In genomic region chr7:4745971-4746919, GRCh38 we compare ENCODE assay signal across 8 cellular contexts. TPM values are rescaled to one million over a fixed set of nuclear protein-coding genes. Genes with fewer than 3 reads are reported as not detected.
DNase-seq lines count a peak whose midpoint lies in the region; ATAC-seq and TF ChIP-seq lines count a peak whose summit lies in the region.

No MANE protein-coding gene starts in this region.

- H3K27ac Mint-ChIP-seq in CD14-positive monocyte = peak overlapping the region; percentile 93 to 97 (median 97)
- peak overlapping the region; percentile 98 for H3K27ac Mint-ChIP-seq in activated CD4-positive, alpha-beta memory T cell treated with anti-CD3 and anti-CD28 coated beads, Interleukin-2, amount 10 ng/mL, durations not matched to agents 7 days and 5 days

- no peaks in the 10 kb centered on the region for H3K9me3 ChIP-seq in sigmoid colon

- H3K4me3 ChIP-seq in fibroblast of villous mesenchyme (ENCODE audit: low read depth, low read length) = peak overlapping the region; percentile 41
- H3K4me3 ChIP-seq in sigmoid colon = peak overlapping the region in 3 of 4 donors; percentile 12 to 39 (median 39)

- peaks cover 0 to 3% (median 0%) of the 10 kb centered on the region in 7 donors for H3K9me3 Mint-ChIP-seq in CD14-positive monocyte
- no peaks in the 10 kb centered on the region for H3K9me3 Mint-ChIP-seq in activated CD4-positive, alpha-beta memory T cell treated with anti-CD3 and anti-CD28 coated beads, Interleukin-2, amount 10 ng/mL, durations not matched to agents 7 days and 5 days

- no peak for TF ChIP-seq EP300 in sigmoid colon (IDR thresholded peaks at IDR 0.05)

- POLR2A ChIA-PET in activated CD4-positive, alpha-beta memory T cell treated with anti-CD3 and anti-CD28 coated beads, Interleukin-2, amount 10 ng/mL, durations not matched to agents 7 days and 5 days (lab: Charles Lee) = interaction anchor here (1.1 to 8.0 kb wide), 8 partner anchors 9 to 105 kb away, joined by 3 to 79 read pairs (median 10); partner anchors contain the start of genes AP5Z1 and FOXK1

- peak overlapping the region; percentile 93 to 96 (median 93) for H3K27ac ChIP-seq in sigmoid colon

- TF ChIP-seq CTCF in CD14-positive monocyte (IDR thresholded peaks at IDR 0.05) (no peak), fibroblast of villous mesenchyme (IDR thresholded peaks at IDR 0.05; ENCODE audit: insufficient read depth, low read depth, low read length) (no peak), sigmoid colon (IDR thresholded peaks at IDR 0.05) (no peak)

- TF ChIP-seq POLR2A in sigmoid colon (IDR thresholded peaks at IDR 0.05) = peak in 1 of 2 donors; percentile 8

- peaks cover 0 to 20% (median 15%) of the 10 kb centered on the region in 4 donors for H3K36me3 ChIP-seq in sigmoid colon

- peaks cover 34 to 68% of the 10 kb centered on the region in 2 donors for H3K36me3 Mint-ChIP-seq in CD14-positive monocyte
- peaks cover 43% of the 10 kb centered on the region for H3K36me3 Mint-ChIP-seq in activated CD4-positive, alpha-beta memory T cell treated with anti-CD3 and anti-CD28 coated beads, Interleukin-2, amount 10 ng/mL, durations not matched to agents 7 days and 5 days (ENCODE audit: low read depth)

- peaks cover 0 to 56% (median 51%) of the 10 kb centered on the region in 4 donors for H3K4me1 ChIP-seq in sigmoid colon

- WGBS in sigmoid colon, 2 donors = 44 to 46% methylated on average over 12 of the region's 12 CpGs

- peak overlapping the region; percentile 76 to 88 for H3K4me3 Mint-ChIP-seq in CD14-positive monocyte
- H3K4me3 Mint-ChIP-seq in activated CD4-positive, alpha-beta memory T cell treated with anti-CD3 and anti-CD28 coated beads, Interleukin-2, amount 10 ng/mL, durations not matched to agents 7 days and 5 days = peak overlapping the region; percentile 85

- H3K27me3 ChIP-seq in sigmoid colon = no peaks in the 10 kb centered on the region

- no peak for ATAC-seq in GM19035 (IDR thresholded peaks at IDR 0.05; ENCODE audit: unreplicated experiment)

- peaks cover 0 to 2% (median 0%) of the 10 kb centered on the region in 3 donors for H3K27me3 Mint-ChIP-seq in CD14-positive monocyte (ENCODE audit: low read depth in 3 of 3)
- H3K27me3 Mint-ChIP-seq in activated CD4-positive, alpha-beta memory T cell treated with anti-CD3 and anti-CD28 coated beads, Interleukin-2, amount 10 ng/mL, durations not matched to agents 7 days and 5 days = no peaks in the 10 kb centered on the region

- DNase-seq in CD14-positive monocyte (ENCODE audit: low spot score) = no peak
- DNase-seq in HT-29 (ENCODE audit: low spot score) = peak; percentile 58
- DNase-seq in activated CD4-positive, alpha-beta memory T cell treated with anti-CD3 and anti-CD28 coated beads, Interleukin-2, amount 10 ng/mL, durations not matched to agents 7 days and 5 days = peak; percentile 50
- DNase-seq in fibroblast of villous mesenchyme (ENCODE audit: low read depth) = peak; percentile 92
- DNase-seq in sigmoid colon = no peak
- no peak for DNase-seq in activated CD8-positive, alpha-beta memory T cell treated with anti-CD3 and anti-CD28 coated beads, Interleukin-2, amount 50 U/mL, for 4 hours
- no peak for DNase-seq in NCI-H69 (lab: John Stamatoyannopoulos, UW)

- H3K4me1 Mint-ChIP-seq in CD14-positive monocyte = peaks cover 41% of the 10 kb centered on the region
- H3K4me1 Mint-ChIP-seq in activated CD4-positive, alpha-beta memory T cell treated with anti-CD3 and anti-CD28 coated beads, Interleukin-2, amount 10 ng/mL, durations not matched to agents 7 days and 5 days = peaks cover 60% of the 10 kb centered on the region

- intact Hi-C loops in CD14-positive monocyte (cut with micrococcal nuclease) (loop anchor here (2.0 to 5.0 kb wide), 4 partner anchors 19 to 105 kb away; partner anchors contain the start of gene FOXK1 (in 1 of the 2)), sigmoid colon (cut with DNase I) (loop anchor here (2.0 kb wide), 2 partner anchors 51 to 103 kb away; no protein-coding TSS in a partner anchor)

- CTCF ChIA-PET in activated CD4-positive, alpha-beta memory T cell treated with anti-CD3 and anti-CD28 coated beads, Interleukin-2, amount 10 ng/mL, durations not matched to agents 7 days and 5 days (lab: Charles Lee) = interaction anchor here (0.8 to 2.9 kb wide), 7 partner anchors 8 to 105 kb away, joined by 3 to 12 read pairs (median 3); no protein-coding TSS in a partner anchor

RNA-seq across cellular contexts. Expression of gene AP5Z1, which starts 29.2 kb away (rescaled TPM):
- polyA plus RNA-seq in CD14-positive monocyte (10 to 100 TPM; 30.8 to 33.8 TPM), sigmoid colon (10 to 100 TPM; 16.8 to 66.0 (median 20.3) TPM)
- total RNA-seq in HT-29 (2014; rRNA removed; shearing (Covaris generic)) = 74.5 and 81.3 TPM in 2 replicates
- 10 to 100 TPM; 57.5 to 60.6 TPM for total RNA-seq in activated CD4-positive, alpha-beta memory T cell treated with anti-CD3 and anti-CD28 coated beads, Interleukin-2, amount 10 ng/mL, durations not matched to agents 7 days and 5 days
- total RNA-seq in fibroblast of villous mesenchyme (40.2 and 59.6 TPM in 2 replicates), sigmoid colon (10 to 100 TPM; 17.1 to 24.6 (median 19.8) TPM)

Comparison
In these comparisons a context has a peak if more than half of its experiments do, and no peak if none do; other contexts are left out.
1. DNase-seq: peak in HT-29 (single experiment), activated CD4-positive, alpha-beta memory T cell treated with anti-CD3 and anti-CD28 coated beads, Interleukin-2, amount 10 ng/mL, durations not matched to agents 7 days and 5 days (single experiment) and fibroblast of villous mesenchyme (single experiment); none in CD14-positive monocyte (single experiment), sigmoid colon (single experiment), activated CD8-positive, alpha-beta memory T cell treated with anti-CD3 and anti-CD28 coated beads, Interleukin-2, amount 50 U/mL, for 4 hours (single experiment) and NCI-H69 (single experiment).